1 cellular context compared by ENCODE assay signal in genomic region chr6:44312901-44313788, GRCh38.
TF ChIP-seq lines count a peak whose summit lies in the region.

AARS2 (minus strand) TSS chr6:44313347; CDS start chr6:44313323, 24 bp downstream.

TF ChIP-seq in K562, 482 proteins besides CTCF, POLR2A, EP300 and RAD21 (continued from another document and continues in another):
- TF ChIP-seq ZNF311 (CRISPR knock-in tag; IDR thresholded peaks at IDR 0.05): no peak
- TF ChIP-seq CBX8 (IDR thresholded peaks at IDR 0.05; ENCODE audit: borderline replicate concordance, extremely low read depth, low read depth, low read length, poor library complexity, severe bottlenecking): no peak
- peak; percentile 95 for TF ChIP-seq NBN (IDR thresholded peaks at IDR 0.05; ENCODE audit: low read depth)
- no peak for TF ChIP-seq SMARCC2 (IDR thresholded peaks at IDR 0.05; ENCODE audit: low read depth)
- TF ChIP-seq FOXO4 (CRISPR knock-in tag; IDR thresholded peaks at IDR 0.05): no peak
- no peak for TF ChIP-seq PTRF (tag; IDR thresholded peaks at IDR 0.05)
- TF ChIP-seq SREBF2 (CRISPR knock-in tag; IDR thresholded peaks at IDR 0.05): no peak
- peak; percentile 95 for TF ChIP-seq CC2D1A (IDR thresholded peaks at IDR 0.05)
- peak; percentile 46; the same call in 1 of the 2 replicates for TF ChIP-seq NFE2 (IDR thresholded peaks at IDR 0.05; ENCODE audit: low read depth)
- peak; percentile 54; the same call in 1 of the 2 replicates for TF ChIP-seq SMAD3 (CRISPR knock-in tag; conservative IDR thresholded peaks at IDR 0.05)
- peak; percentile 89 for TF ChIP-seq ATF7 (IDR thresholded peaks at IDR 0.05)
- 0 out of 2 replicates have a peak, but pooled peaks have one; percentile 35 for TF ChIP-seq CREB3 (tag; conservative IDR thresholded peaks at IDR 0.05; ENCODE audit: low read depth)
- TF ChIP-seq SRF (CRISPR knock-in tag; IDR thresholded peaks at IDR 0.05): no peak; a peak in 1 of 4 replicates
- TF ChIP-seq PRDM10 (IDR thresholded peaks at IDR 0.05; ENCODE audit: partially characterized antibody): peak; percentile 22
- TF ChIP-seq LCOR (CRISPR knock-in tag; IDR thresholded peaks at IDR 0.05): peak; percentile 97
- TF ChIP-seq SIN3A (IDR thresholded peaks at IDR 0.05; ENCODE audit: borderline replicate concordance in 2 of 2, control insufficient read depth in 1 of 2, low read depth in 2 of 2, low read length in 2 of 2): peak in 1 of 2 experiments; percentile 91; a peak in 3 of 4 replicates
- peak; percentile 42; the same call in 1 of the 2 replicates for TF ChIP-seq KDM2B (CRISPR knock-in tag; IDR thresholded peaks at IDR 0.05)
- TF ChIP-seq ARID2 (IDR thresholded peaks at IDR 0.05): peak; percentile 63
- TF ChIP-seq JUND (IDR thresholded peaks at IDR 0.05; ENCODE audit: borderline replicate concordance, low read depth, low read length): peak; percentile 86
- TF ChIP-seq JUND (tag; IDR thresholded peaks at IDR 0.05; ENCODE audit: borderline replicate concordance, low read depth, low read length): no peak; the same call in 2 of the 3 replicates
- TF ChIP-seq ZNF212 (CRISPR knock-in tag; IDR thresholded peaks at IDR 0.05): no peak
- TF ChIP-seq ZNF77 (CRISPR knock-in tag; IDR thresholded peaks at IDR 0.05): no peak
- no peak for TF ChIP-seq DNMT1 (IDR thresholded peaks at IDR 0.05)
- no peak for TF ChIP-seq BDP1 (IDR thresholded peaks at IDR 0.05; ENCODE audit: insufficient read depth, insufficient read length)
- TF ChIP-seq DACH1 (IDR thresholded peaks at IDR 0.05; ENCODE audit: partially characterized antibody): peak; percentile 43
- TF ChIP-seq NCOA6 (IDR thresholded peaks at IDR 0.05): no peak
- peak; percentile 71 to 79; a peak in 3 of 4 replicates for TF ChIP-seq HDAC1 (IDR thresholded peaks at IDR 0.05)
- no peak for TF ChIP-seq MCM2 (IDR thresholded peaks at IDR 0.05; ENCODE audit: low read depth)
- no peak for TF ChIP-seq NUFIP1 (IDR thresholded peaks at IDR 0.05; ENCODE audit: partially characterized antibody)
- no peak for TF ChIP-seq BRD9 (IDR thresholded peaks at IDR 0.05; ENCODE audit: low read depth, partially characterized antibody)
- no peak for TF ChIP-seq IRF2 (CRISPR knock-in tag; IDR thresholded peaks at IDR 0.05)
- TF ChIP-seq PHF21A (IDR thresholded peaks at IDR 0.05; ENCODE audit: borderline replicate concordance, low read depth): 0 out of 2 replicates have a peak, but pooled peaks have one; percentile 8
- TF ChIP-seq HOMEZ (CRISPR knock-in tag; IDR thresholded peaks at IDR 0.05): no peak
- TF ChIP-seq NFRKB (IDR thresholded peaks at IDR 0.05; ENCODE audit: low read depth): peak; percentile 89
- TF ChIP-seq THRB (CRISPR knock-in tag; conservative IDR thresholded peaks at IDR 0.05): no peak
- TF ChIP-seq ZNF24 (IDR thresholded peaks at IDR 0.05): peak; percentile 87
- no peak for TF ChIP-seq ILF3 (IDR thresholded peaks at IDR 0.05; ENCODE audit: borderline replicate concordance)
- TF ChIP-seq FOXK1 (CRISPR knock-in tag; IDR thresholded peaks at IDR 0.05; ENCODE audit: borderline replicate concordance): peak; percentile 94
- TF ChIP-seq ZC3H8 (IDR thresholded peaks at IDR 0.05): no peak
- peak; percentile 66; the same call in 1 of the 2 replicates for TF ChIP-seq PTBP1 (IDR thresholded peaks at IDR 0.05; ENCODE audit: low read depth, low read length)
- TF ChIP-seq FOXP4 (CRISPR knock-in tag; IDR thresholded peaks at IDR 0.05; ENCODE audit: borderline replicate concordance): 0 out of 2 replicates have a peak, but pooled peaks have one; percentile 51
- TF ChIP-seq MAFG (tag; conservative IDR thresholded peaks at IDR 0.05): no peak
